ENCODE assay signal across 16 cellular contexts in the genomic region with DNA sequence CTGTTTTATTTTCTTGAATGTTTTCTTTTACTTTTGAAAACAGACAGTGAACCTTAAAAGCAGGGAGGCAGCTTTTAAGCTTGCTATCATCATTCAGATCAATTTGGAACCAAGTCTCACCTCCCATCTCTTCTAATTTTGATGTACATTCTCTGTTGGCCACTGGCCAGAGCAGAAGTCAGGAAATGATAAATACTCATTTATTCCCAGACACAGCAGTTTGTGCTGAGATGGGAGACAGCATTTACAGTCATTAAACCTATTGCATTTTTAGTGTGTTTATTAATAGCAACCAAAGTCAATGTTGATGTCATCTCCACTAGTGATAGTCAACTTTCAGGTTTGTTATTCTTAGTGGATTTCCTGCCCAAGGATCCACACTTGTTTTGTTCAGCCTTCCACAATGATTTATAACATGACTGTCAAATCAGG.
DNase-seq lines count a peak whose midpoint lies in the region; ATAC-seq, FAIRE-seq and TF ChIP-seq lines count a peak whose summit lies in the region.
"Had no signal": no experiment of that assay in that cellular context is flagged by ENCODE, and none has a peak within 500 bp of the region (broad histone marks: within the 10 kb centered on the region; RNA-seq: fewer than 3 reads in every experiment).

No MANE protein-coding gene starts in this region.

- H3K4me3 Mint-ChIP-seq in mesothelial cell of epicardium = no peak overlapping the region
- H3K4me3 Mint-ChIP-seq: natural killer cell treated with Interleukin-12 subunit alpha and Interleukin-12 subunit beta and Interleukin-15 and Interleukin-18, amount 100 ng/mL, for 72 hours had no signal

- CTCF ChIA-PET in GM12878 (lab: Yijun Ruan, JAX) = interaction anchor here (0.6 to 1.1 kb wide), 3 partner anchors 9 to 478 kb away, joined by 3 read pairs; no protein-coding TSS in a partner anchor

- intact Hi-C loops in GM12878 (cut with micrococcal nuclease; ENCODE audit: unreplicated experiment) = no loop called here

- no peaks in the 10 kb centered on the region for H3K27me3 Mint-ChIP-seq in mesothelial cell of epicardium (ENCODE audit: low read depth)

- BruUV-seq in GM12878 (replicated peaks; lab: Mats Ljungman, UMichigan) = no TSS peak

- no peak for FAIRE-seq in GM12878 (lab: Jason Lieb, UNC)
- FAIRE-seq: H1 had no signal

- RAD21 ChIA-PET in GM12878 (lab: Charles Lee; ENCODE audit: unreplicated experiment) = interaction anchor here (1.2 to 1.4 kb wide), 2 partner anchors 101 to 147 kb away, joined by 3 read pairs; no protein-coding TSS in a partner anchor

- peaks cover 58% of the 10 kb centered on the region for H3K4me1 Mint-ChIP-seq in mesothelial cell of epicardium

- H2AFZ ChIP-seq in GM12878 (ENCODE audit: control insufficient read depth, low read depth, low read length) = no peak overlapping the region; the same call in 1 of the 2 replicates

- peak; percentile 60 for DNase-seq in DMS153 (lab: John Stamatoyannopoulos, UW)
- DNase-seq in HT1080 (ENCODE audit: low read depth) = peak; percentile 25
- DNase-seq in GM12878 (ENCODE audit: low read depth, low spot score) = no peak
- no peak for DNase-seq in mesothelial cell of epicardium (ENCODE audit: low spot score in 2 of 2, unreplicated experiment in 2 of 2)
- DNase-seq in Ammon's horn (ENCODE audit: low spot score) = no peak
- DNase-seq in H4 (ENCODE audit: low spot score) = no peak
- no peak for DNase-seq in NCI-H187 (lab: John Stamatoyannopoulos, UW)
- no peak for DNase-seq in KG1 (lab: John Stamatoyannopoulos, UW)
- DNase-seq: activated T-cell treated with anti-CD3 and anti-CD28 coated beads, Interleukin-2, amount 50 U/mL, for 1 hour; body of pancreas; NCI-H345; stimulated activated CD4-positive, alpha-beta T cell treated with anti-CD3 and anti-CD28 coated beads, Interleukin-15, amount 100 ng/mL, for 24 hours; stimulated activated CD8-positive, alpha-beta memory T cell treated with anti-CD3 and anti-CD28 coated beads, Interleukin-4, amount 100 ng/mL, for 48 hours had no signal

- no peaks in the 10 kb centered on the region for H4K20me1 ChIP-seq in GM12878 (ENCODE audit: control insufficient read depth, insufficient read depth)

- POLR2A ChIA-PET in GM12878 (lab: Charles Lee) = no interaction called here

- TF ChIP-seq EP300 in GM12878 (IDR thresholded peaks at IDR 0.05; ENCODE audit: borderline replicate concordance in 1 of 2, control insufficient read depth in 1 of 2, low read depth in 2 of 2, low read length in 2 of 2) = no peak

- H3K4me2 ChIP-seq in GM12878 (ENCODE audit: control insufficient read depth, insufficient read depth) = no peak overlapping the region

- peak; percentile 40 for ATAC-seq in GM12878
- ATAC-seq: body of pancreas had no signal

- no peak overlapping the region for H3K9ac ChIP-seq in GM12878 (ENCODE audit: control insufficient read depth, insufficient read depth, low read length)

- no peaks in the 10 kb centered on the region for H3K4me1 ChIP-seq in GM12878 (ENCODE audit: control insufficient read depth, insufficient read depth, low read length)
- H3K4me1 ChIP-seq: body of pancreas had no signal

- H3K9me3 ChIP-seq in GM12878 (replicated peaks; ENCODE audit: control insufficient read depth, insufficient read depth, low read length) = no peaks in the 10 kb centered on the region
- H3K9me3 ChIP-seq: body of pancreas had no signal

- H3K27me3 ChIP-seq in GM12878 (replicated peaks in 1 of 2; ENCODE audit: control insufficient read depth in 2 of 2, insufficient read depth in 2 of 2, low read length in 1 of 2) = no peaks in the 10 kb centered on the region
- H3K27me3 ChIP-seq: body of pancreas had no signal

- peak overlapping the region; percentile 89 for H3K27ac Mint-ChIP-seq in mesothelial cell of epicardium
- H3K27ac Mint-ChIP-seq: natural killer cell treated with Interleukin-12 subunit alpha and Interleukin-12 subunit beta and Interleukin-15 and Interleukin-18, amount 100 ng/mL, for 72 hours had no signal

- in situ Hi-C loops in GM12878 (cut with MboI) = no loop called here

- no peaks in the 10 kb centered on the region for H3K36me3 ChIP-seq in GM12878 (ENCODE audit: control insufficient read depth in 2 of 2, insufficient read depth in 2 of 2, low read length in 1 of 2)

- H3K4me3 ChIP-seq in GM12878 = no peak overlapping the region
- H3K4me3 ChIP-seq: body of pancreas had no signal

- TF ChIP-seq CTCF in GM12878 (IDR thresholded peaks at IDR 0.05 in 2 of 3, conservative IDR thresholded peaks at IDR 0.05 in 1 of 3; ENCODE audit: control insufficient read depth in 2 of 3, extremely low read depth in 1 of 3, insufficient read depth in 1 of 3, low read depth in 3 of 3, low read length in 3 of 3) (no peak), mesothelial cell of epicardium (IDR thresholded peaks at IDR 0.05; ENCODE audit: unreplicated experiment) (no peak)

- no peaks in the 10 kb centered on the region for H3K79me2 ChIP-seq in GM12878 (ENCODE audit: control insufficient read depth, insufficient read depth, low read length)

- no peak for TF ChIP-seq RAD21 in GM12878 (IDR thresholded peaks at IDR 0.05; ENCODE audit: insufficient read depth, low read depth, low read length)

- no peak for TF ChIP-seq POLR2A in GM12878 (IDR thresholded peaks at IDR 0.05; ENCODE audit: low read depth, low read length)

- H3K36me3 Mint-ChIP-seq in mesothelial cell of epicardium = peaks cover 2% of the 10 kb centered on the region

- peaks cover 11% of the 10 kb centered on the region for H3K9me3 Mint-ChIP-seq in mesothelial cell of epicardium
- H3K9me3 Mint-ChIP-seq: natural killer cell treated with Interleukin-12 subunit alpha and Interleukin-12 subunit beta and Interleukin-15 and Interleukin-18, amount 100 ng/mL, for 72 hours had no signal

- SMC1A ChIA-PET in GM12878 (lab: Charles Lee; ENCODE audit: uncharacterized antibody, unreplicated experiment) = interaction anchor here (1.7 kb wide), 1 partner anchor 26 kb away, joined by 4 read pairs; no protein-coding TSS in a partner anchor

- no peak overlapping the region for H3K27ac ChIP-seq in GM12878 (ENCODE audit: control insufficient read depth, insufficient read depth)
- H3K27ac ChIP-seq: body of pancreas, RWPE1 had no signal

TF ChIP-seq in GM12878, 131 proteins besides CTCF, POLR2A, EP300 and RAD21:
- TF ChIP-seq, protein P1, sequence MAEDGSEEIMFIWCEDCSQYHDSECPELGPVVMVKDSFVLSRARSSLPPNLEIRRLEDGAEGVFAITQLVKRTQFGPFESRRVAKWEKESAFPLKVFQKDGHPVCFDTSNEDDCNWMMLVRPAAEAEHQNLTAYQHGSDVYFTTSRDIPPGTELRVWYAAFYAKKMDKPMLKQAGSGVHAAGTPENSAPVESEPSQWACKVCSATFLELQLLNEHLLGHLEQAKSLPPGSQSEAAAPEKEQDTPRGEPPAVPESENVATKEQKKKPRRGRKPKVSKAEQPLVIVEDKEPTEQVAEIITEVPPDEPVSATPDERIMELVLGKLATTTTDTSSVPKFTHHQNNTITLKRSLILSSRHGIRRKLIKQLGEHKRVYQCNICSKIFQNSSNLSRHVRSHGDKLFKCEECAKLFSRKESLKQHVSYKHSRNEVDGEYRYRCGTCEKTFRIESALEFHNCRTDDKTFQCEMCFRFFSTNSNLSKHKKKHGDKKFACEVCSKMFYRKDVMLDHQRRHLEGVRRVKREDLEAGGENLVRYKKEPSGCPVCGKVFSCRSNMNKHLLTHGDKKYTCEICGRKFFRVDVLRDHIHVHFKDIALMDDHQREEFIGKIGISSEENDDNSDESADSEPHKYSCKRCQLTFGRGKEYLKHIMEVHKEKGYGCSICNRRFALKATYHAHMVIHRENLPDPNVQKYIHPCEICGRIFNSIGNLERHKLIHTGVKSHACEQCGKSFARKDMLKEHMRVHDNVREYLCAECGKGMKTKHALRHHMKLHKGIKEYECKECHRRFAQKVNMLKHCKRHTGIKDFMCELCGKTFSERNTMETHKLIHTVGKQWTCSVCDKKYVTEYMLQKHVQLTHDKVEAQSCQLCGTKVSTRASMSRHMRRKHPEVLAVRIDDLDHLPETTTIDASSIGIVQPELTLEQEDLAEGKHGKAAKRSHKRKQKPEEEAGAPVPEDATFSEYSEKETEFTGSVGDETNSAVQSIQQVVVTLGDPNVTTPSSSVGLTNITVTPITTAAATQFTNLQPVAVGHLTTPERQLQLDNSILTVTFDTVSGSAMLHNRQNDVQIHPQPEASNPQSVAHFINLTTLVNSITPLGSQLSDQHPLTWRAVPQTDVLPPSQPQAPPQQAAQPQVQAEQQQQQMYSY (CRISPR knock-in tag; IDR thresholded peaks at IDR 0.05) = no peak
- 0 out of 2 replicates have a peak, but pooled peaks have one; percentile 34 for TF ChIP-seq MEF2A (IDR thresholded peaks at IDR 0.05; ENCODE audit: insufficient read depth, low read depth, low read length)

Comparison
In these comparisons a context has a peak if more than half of its experiments do, and no peak if none do; other contexts are left out.
1. DNase-seq: peak in DMS153 (single experiment) and HT1080 (single experiment); none in GM12878 (single experiment), mesothelial cell of epicardium (0 of 2), Ammon's horn (single experiment), H4 (single experiment), NCI-H187 (0 of 2) and KG1 (single experiment).